Comparison of ENCODE assay signal across 26 cellular contexts in the genomic region with DNA sequence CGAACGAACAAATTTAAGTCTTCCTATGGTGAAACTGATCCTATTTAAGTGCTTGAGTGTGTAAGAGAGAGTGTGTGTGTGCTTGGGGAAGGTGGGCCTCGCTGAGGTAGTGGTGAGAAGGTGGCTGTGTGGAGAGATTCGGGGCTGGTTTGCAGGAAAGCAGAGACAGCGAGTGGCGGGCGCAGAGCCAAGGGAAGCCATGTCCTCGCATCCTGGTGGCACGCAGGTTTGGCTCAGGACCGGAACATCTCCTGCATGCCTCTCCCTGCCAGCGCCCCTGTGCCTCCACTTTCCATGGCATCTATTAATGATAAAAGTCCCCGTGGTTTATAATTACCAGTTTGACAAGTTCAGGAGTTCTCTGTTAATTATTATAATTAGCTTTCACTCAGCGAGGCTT.
"Had no signal": no experiment of that assay in that cellular context is flagged by ENCODE, and none has a peak within 500 bp of the region (broad histone marks: within the 10 kb centered on the region; RNA-seq: fewer than 3 reads in every experiment).

No MANE protein-coding gene starts in this region.

- H3K4me1 ChIP-seq: colonic mucosa had no signal

- H3K36me3 ChIP-seq: brain microvascular endothelial cell, cardiac muscle cell, colonic mucosa, MG63 had no signal

- H3K4me3 ChIP-seq: cardiac muscle cell, colonic mucosa, MG63 had no signal

- H3K27me3 Mint-ChIP-seq: activated naive CD8-positive, alpha-beta T cell treated with anti-CD3 and anti-CD28 coated beads for 36 hours; T-helper 17 cell had no signal

- H3K9me3 ChIP-seq: colonic mucosa, MG63 had no signal

- H3K4me3 Mint-ChIP-seq: activated CD8-positive, alpha-beta T cell treated with anti-CD3 and anti-CD28 coated beads, Interleukin-2, amount 10 ng/mL, durations not matched to agents 7 days and 5 days; activated naive CD4-positive, alpha-beta T cell treated with anti-CD3 and anti-CD28 coated beads for 36 hours; activated naive CD8-positive, alpha-beta T cell treated with anti-CD3 and anti-CD28 coated beads for 36 hours; activated T-cell treated with anti-CD3 and anti-CD28 coated beads, Interleukin-2, amount 50 U/mL, for 4 hours; T-helper 17 cell; WTC11 had no signal

- H3K27ac ChIP-seq: brain microvascular endothelial cell, cardiac muscle cell, colonic mucosa had no signal

- ATAC-seq: activated CD8-positive, alpha-beta T cell treated with anti-CD3 and anti-CD28 coated beads, Interleukin-2, amount 10 ng/mL, durations not matched to agents 7 days and 5 days; activated T-cell treated with anti-CD3 and anti-CD28 coated beads, Interleukin-2, amount 50 U/mL, for 4 hours; PC-3; T-helper 17 cell; WTC11 had no signal

- H3K36me3 Mint-ChIP-seq: activated naive CD8-positive, alpha-beta T cell treated with anti-CD3 and anti-CD28 coated beads for 36 hours; WTC11 had no signal

- H3K4me1 Mint-ChIP-seq: activated naive CD8-positive, alpha-beta T cell treated with anti-CD3 and anti-CD28 coated beads for 36 hours; T-helper 17 cell had no signal

- H3K27ac Mint-ChIP-seq: activated CD8-positive, alpha-beta T cell treated with anti-CD3 and anti-CD28 coated beads, Interleukin-2, amount 10 ng/mL, durations not matched to agents 7 days and 5 days; activated naive CD4-positive, alpha-beta T cell treated with anti-CD3 and anti-CD28 coated beads for 36 hours; activated naive CD8-positive, alpha-beta T cell treated with anti-CD3 and anti-CD28 coated beads for 36 hours; T-helper 17 cell; WTC11 had no signal

- DNase-seq: activated CD4-positive, alpha-beta T cell treated with anti-CD3 and anti-CD28 coated beads for 48 hours; activated CD4-positive, alpha-beta T cell treated with anti-CD3 and anti-CD28 coated beads, Interleukin-2, amount 50 U/mL, for 4 hours; activated CD4-positive, CD25-positive, alpha-beta regulatory T cell treated with anti-CD3 and anti-CD28 coated beads, Interleukin-2, amount 50 U/mL, for 72 hours; activated CD8-positive, alpha-beta T cell treated with anti-CD3 and anti-CD28 coated beads, Interleukin-2, amount 10 ng/mL, durations not matched to agents 7 days and 5 days; activated effector memory CD4-positive, alpha-beta T cell treated with anti-CD3 and anti-CD28 coated beads, Interleukin-2, amount 50 U/mL, for 16 hours; activated naive CD4-positive, alpha-beta T cell treated with anti-CD3 and anti-CD28 coated beads for 36 hours; activated naive CD8-positive, alpha-beta T cell treated with anti-CD3 and anti-CD28 coated beads for 36 hours; activated T-cell treated with anti-CD3 and anti-CD28 coated beads, Interleukin-2, amount 50 U/mL, for 4 hours; brain microvascular endothelial cell; cerebellar nuclear complex; colonic mucosa; MG63; NCI-H1092 treated with DMSO at 0.1 percent for 48 hours; NCI-H146; NCI-H187 treated with DMSO at 0.1 percent for 48 hours; NCI-H2081 treated with DMSO at 0.1 percent for 48 hours; NCI-H345; NCI-H510A; NCI-H526 treated with DMSO at 0.1 percent for 48 hours; NK-92 treated with Interleukin-12 subunit alpha and Interleukin-12 subunit beta, amount 100 ng/mL, for 24 hours; PC-3; SHP77 treated with DMSO at 0.1 percent for 48 hours; T-helper 17 cell; T-helper 9 cell had no signal

- H3K9me3 Mint-ChIP-seq: WTC11 had no signal
